8 cellular contexts compared by ENCODE assay signal in the genomic region with DNA sequence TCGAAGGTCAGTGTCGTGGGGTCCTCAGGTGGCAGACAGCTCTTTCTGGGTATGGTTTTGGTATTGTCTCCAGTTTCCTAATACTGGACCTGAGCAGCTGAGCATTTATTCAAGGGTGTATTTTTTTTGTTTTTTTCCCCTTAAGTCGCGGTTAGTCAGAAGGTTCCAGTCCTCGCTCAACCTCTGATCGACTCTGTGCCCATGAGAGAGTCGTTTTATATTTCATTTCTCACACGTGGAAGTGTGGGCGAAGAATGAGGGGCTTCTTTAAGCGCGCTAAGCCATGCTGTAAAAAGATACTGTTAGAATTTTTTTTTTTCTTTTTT. TPM values are rescaled to one million over a fixed set of nuclear protein-coding genes. Genes with fewer than 3 reads are reported as not detected.
DNase-seq lines count a peak whose midpoint lies in the region; ATAC-seq and TF ChIP-seq lines count a peak whose summit lies in the region.

No MANE protein-coding gene starts in this region.

- H3K9ac ChIP-seq in neural cell (ENCODE audit: low read length) = peak overlapping the region; percentile 53

- no peak for DNase-seq in AG04449 (ENCODE audit: low read depth, low spot score)
- DNase-seq in RWPE1 (ENCODE audit: low spot score) = no peak
- no peak for DNase-seq in esophagus muscularis mucosa (ENCODE audit: extremely low spot score)
- no peak for DNase-seq in NK-92 treated with Interleukin-12 subunit alpha and Interleukin-12 subunit beta, amount 100 ng/mL, for 24 hours (lab: John Stamatoyannopoulos, UW)
- no peak for DNase-seq in superior temporal gyrus (ENCODE audit: extremely low spot score)

- TF ChIP-seq RAD21 in neural cell (conservative IDR thresholded peaks at IDR 0.05) = no peak

- H3K36me3 ChIP-seq in esophagus muscularis mucosa = no peaks in the 10 kb centered on the region
- H3K36me3 ChIP-seq in neural cell (ENCODE audit: insufficient read depth, low read length) = no peaks in the 10 kb centered on the region

- WGBS in esophagus muscularis mucosa = 6% methylated on average over 11 of the region's 11 CpGs

- no peaks in the 10 kb centered on the region for H3K79me2 ChIP-seq in neural cell (replicated peaks; ENCODE audit: insufficient read depth, low read length)

- H3K27ac ChIP-seq in RWPE1 (peak overlapping the region; percentile 82), esophagus muscularis mucosa (replicated peaks in 1 of 4) (peak overlapping the region; percentile 89 to 93 (median 92)), neural cell (ENCODE audit: low read length) (no peak overlapping the region)

- peaks cover 8% of the 10 kb centered on the region for H3F3A ChIP-seq in neural cell (ENCODE audit: insufficient read depth, low read length, poor library complexity, severe bottlenecking)

- peak overlapping the region; percentile 35 for H2AFZ ChIP-seq in neural cell (ENCODE audit: low read depth, low read length)

- POLR2A ChIA-PET in AG04449 (lab: Yijun Ruan, JAX) (interaction anchor here (1.4 kb wide), 2 partner anchors 13 to 26 kb away, joined by 3 to 8 read pairs; a partner anchor contains a TSS), RWPE1 (lab: Yijun Ruan, JAX; ENCODE audit: low non-redundant PET) (interaction anchor here (0.6 kb wide), 1 partner anchor 38 kb away, joined by 4 read pairs; no protein-coding TSS in a partner anchor)

- no peak for TF ChIP-seq CTCF in AG04449 (IDR thresholded peaks at IDR 0.05; ENCODE audit: insufficient read depth, low read length, missing control alignments)
- TF ChIP-seq CTCF in RWPE1 (conservative IDR thresholded peaks at IDR 0.05; ENCODE audit: low read depth) = peak; percentile 4; the same call in 1 of the 2 replicates
- TF ChIP-seq CTCF in esophagus muscularis mucosa (IDR thresholded peaks at IDR 0.05) = peak in 1 of 3 experiments; percentile 55
- TF ChIP-seq CTCF in neural cell (IDR thresholded peaks at IDR 0.05; ENCODE audit: poor library complexity, severe bottlenecking) = no peak

- TF ChIP-seq EP300 in esophagus muscularis mucosa (IDR thresholded peaks at IDR 0.05) = no peak
- TF ChIP-seq EP300 in neural cell (conservative IDR thresholded peaks at IDR 0.05; ENCODE audit: poor library complexity, severe bottlenecking) = no peak

- CTCF ChIA-PET in AG04449 (lab: Yijun Ruan, JAX) (interaction anchor here (0.7 to 3.5 kb wide), 4 partner anchors 9 to 35 kb away, joined by 3 to 20 read pairs (median 6); no protein-coding TSS in a partner anchor), RWPE1 (lab: Yijun Ruan, JAX) (interaction anchor here (0.5 to 1.0 kb wide), 6 partner anchors 12 to 674 kb away, joined by 3 to 6 read pairs (median 3); no protein-coding TSS in a partner anchor)

- no peak for TF ChIP-seq POLR2A in esophagus muscularis mucosa (IDR thresholded peaks at IDR 0.05; ENCODE audit: low read depth)

- no peaks in the 10 kb centered on the region for H3K9me2 ChIP-seq in neural cell (ENCODE audit: insufficient read depth, low read length)

- H3K4me1 ChIP-seq in esophagus muscularis mucosa = peaks cover 3 to 19% (median 13%) of the 10 kb centered on the region in 4 donors

- intact Hi-C loops in esophagus muscularis mucosa (cut with DNase I) = no loop called here

- H3K4me3 ChIP-seq in AG04449 (ENCODE audit: low read depth, low read length) (peak overlapping the region; percentile 86), esophagus muscularis mucosa (peak overlapping the region; percentile 63 to 80 (median 68)), neural cell (ENCODE audit: low read length) (peak overlapping the region; percentile 71)

- ATAC-seq in HG03159 (IDR thresholded peaks at IDR 0.05; ENCODE audit: unreplicated experiment) (no peak), GM18870 (IDR thresholded peaks at IDR 0.05; ENCODE audit: unreplicated experiment) (no peak)

- peak overlapping the region; percentile 21 for H3K4me2 ChIP-seq in neural cell (ENCODE audit: low read length)

- H4K20me1 ChIP-seq in neural cell (ENCODE audit: insufficient read depth) = no peaks in the 10 kb centered on the region

- no peaks in the 10 kb centered on the region for H3K9me3 ChIP-seq in esophagus muscularis mucosa
- no peaks in the 10 kb centered on the region for H3K9me3 ChIP-seq in neural cell (ENCODE audit: low read length)

- H3K27me3 ChIP-seq in esophagus muscularis mucosa (no peaks in the 10 kb centered on the region), neural cell (ENCODE audit: insufficient read depth, low read depth, low read length) (no peaks in the 10 kb centered on the region)

TF ChIP-seq in neural cell, 6 proteins besides CTCF, POLR2A, EP300 and RAD21:
- TF ChIP-seq MXI1 (conservative IDR thresholded peaks at IDR 0.05; ENCODE audit: poor library complexity, severe bottlenecking) (no peak), POLR2AphosphoS5 (IDR thresholded peaks at IDR 0.05) (no peak), EZH2 (IDR thresholded peaks at IDR 0.05; ENCODE audit: borderline replicate concordance, insufficient read depth, low read length, poor library complexity, severe bottlenecking) (no peak), TAF1 (IDR thresholded peaks at IDR 0.05; ENCODE audit: low read depth) (no peak), SMC3 (conservative IDR thresholded peaks at IDR 0.05; ENCODE audit: poor library complexity) (no peak)
- TF ChIP-seq, protein P1, sequence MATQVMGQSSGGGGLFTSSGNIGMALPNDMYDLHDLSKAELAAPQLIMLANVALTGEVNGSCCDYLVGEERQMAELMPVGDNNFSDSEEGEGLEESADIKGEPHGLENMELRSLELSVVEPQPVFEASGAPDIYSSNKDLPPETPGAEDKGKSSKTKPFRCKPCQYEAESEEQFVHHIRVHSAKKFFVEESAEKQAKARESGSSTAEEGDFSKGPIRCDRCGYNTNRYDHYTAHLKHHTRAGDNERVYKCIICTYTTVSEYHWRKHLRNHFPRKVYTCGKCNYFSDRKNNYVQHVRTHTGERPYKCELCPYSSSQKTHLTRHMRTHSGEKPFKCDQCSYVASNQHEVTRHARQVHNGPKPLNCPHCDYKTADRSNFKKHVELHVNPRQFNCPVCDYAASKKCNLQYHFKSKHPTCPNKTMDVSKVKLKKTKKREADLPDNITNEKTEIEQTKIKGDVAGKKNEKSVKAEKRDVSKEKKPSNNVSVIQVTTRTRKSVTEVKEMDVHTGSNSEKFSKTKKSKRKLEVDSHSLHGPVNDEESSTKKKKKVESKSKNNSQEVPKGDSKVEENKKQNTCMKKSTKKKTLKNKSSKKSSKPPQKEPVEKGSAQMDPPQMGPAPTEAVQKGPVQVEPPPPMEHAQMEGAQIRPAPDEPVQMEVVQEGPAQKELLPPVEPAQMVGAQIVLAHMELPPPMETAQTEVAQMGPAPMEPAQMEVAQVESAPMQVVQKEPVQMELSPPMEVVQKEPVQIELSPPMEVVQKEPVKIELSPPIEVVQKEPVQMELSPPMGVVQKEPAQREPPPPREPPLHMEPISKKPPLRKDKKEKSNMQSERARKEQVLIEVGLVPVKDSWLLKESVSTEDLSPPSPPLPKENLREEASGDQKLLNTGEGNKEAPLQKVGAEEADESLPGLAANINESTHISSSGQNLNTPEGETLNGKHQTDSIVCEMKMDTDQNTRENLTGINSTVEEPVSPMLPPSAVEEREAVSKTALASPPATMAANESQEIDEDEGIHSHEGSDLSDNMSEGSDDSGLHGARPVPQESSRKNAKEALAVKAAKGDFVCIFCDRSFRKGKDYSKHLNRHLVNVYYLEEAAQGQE (IDR thresholded peaks at IDR 0.05; ENCODE audit: borderline replicate concordance) = no peak
TF ChIP-seq in neural cell: peak in this region for 0.

RNA-seq across cellular contexts. Expression of a gene that starts 0.5 kb away (rescaled TPM):
- total RNA-seq in esophagus muscularis mucosa = 10 to 100 TPM in 2 of 4 donors, 1 to 10 TPM in 2; 6.5 to 21.2 (median 10.4) TPM
- 1.3 and 3.2 TPM in 2 replicates for polyA plus RNA-seq in neural cell
- polyA minus RNA-seq in neural cell = 14.4 and 15.6 TPM in 2 replicates

RNA-seq across cellular contexts. Expression of a gene that starts 25.8 kb away (rescaled TPM):
- 1 to 10 TPM in 3 of 4 donors, under 1 TPM in 1; 0.39 to 3.3 (median 1.2) TPM for total RNA-seq in esophagus muscularis mucosa
- 0.35 TPM in 1 of 2 replicates, not detected in the other for polyA plus RNA-seq in neural cell
- polyA minus RNA-seq in neural cell = 0.69 and 1.5 TPM in 2 replicates
